Comparison of ENCODE assay signal across 8 cellular contexts in the genomic region with DNA sequence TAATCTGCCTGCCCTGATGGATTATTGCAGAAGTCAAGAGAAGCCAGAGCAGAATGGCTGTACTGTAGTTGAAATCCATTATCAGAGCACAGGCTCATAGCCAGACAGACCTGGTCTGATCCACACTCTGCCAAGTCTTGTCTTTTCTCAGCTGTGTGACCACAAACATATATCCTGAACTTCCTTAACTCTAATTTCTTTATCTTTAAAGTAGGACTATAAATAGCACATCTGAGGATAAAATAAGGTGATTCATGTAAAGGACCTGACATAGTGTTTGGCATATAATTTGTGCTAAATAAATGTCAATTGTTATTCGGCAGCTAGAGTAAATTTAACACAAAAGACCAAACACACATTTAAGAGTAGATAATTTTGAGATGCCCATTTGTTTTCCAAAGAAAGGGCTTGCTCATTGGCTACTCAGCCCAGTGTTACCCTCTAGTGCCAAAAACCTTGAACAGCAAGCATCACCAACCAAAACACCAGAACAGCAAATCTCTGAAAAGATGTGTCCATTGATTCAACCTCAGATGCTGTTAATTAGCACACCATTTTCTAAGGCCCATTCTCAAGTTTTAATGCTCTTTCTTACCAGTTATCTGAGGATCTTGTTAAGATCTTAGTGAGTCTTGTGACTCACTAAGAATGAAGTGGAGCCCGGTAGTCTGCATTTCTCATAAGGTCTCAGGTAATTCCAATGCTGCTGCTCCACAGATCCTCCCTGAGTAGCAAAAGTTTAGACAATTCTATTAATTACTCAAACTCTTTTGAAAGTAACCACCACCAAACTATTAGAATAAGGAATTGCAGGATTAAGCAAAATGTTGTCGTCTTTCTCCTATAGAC.
DNase-seq lines count a peak whose midpoint lies in the region; TF ChIP-seq lines count a peak whose summit lies in the region.

No MANE protein-coding gene starts in this region.

- no peaks in the 10 kb centered on the region for H3K36me3 ChIP-seq in WERI-Rb-1

- H3K27ac ChIP-seq in WERI-Rb-1 = no peak overlapping the region

- H3K9me3 ChIP-seq in WERI-Rb-1 (ENCODE audit: severe bottlenecking) = no peaks in the 10 kb centered on the region

- H3K4me3 ChIP-seq in AG09309 (ENCODE audit: control insufficient read depth, low read depth, low read length) = no peak overlapping the region
- H3K4me3 ChIP-seq in WERI-Rb-1 (ENCODE audit: low read depth, low read length) = no peak overlapping the region

- no peaks in the 10 kb centered on the region for H3K27me3 ChIP-seq in WERI-Rb-1 (ENCODE audit: insufficient read depth, low read depth, severe bottlenecking)

- DNase-seq in AG09309 (ENCODE audit: low read depth) (peak; percentile 14), H4 (ENCODE audit: low spot score) (peak; percentile 25), WERI-Rb-1 (peak; percentile 29), hippocampal formation (lab: John Stamatoyannopoulos, UW) (peak; percentile 20 to 22), NCI-H1105 (lab: John Stamatoyannopoulos, UW) (no peak), HK-2 (ENCODE audit: unreplicated experiment) (no peak)
- DNase-seq in stimulated activated CD4-positive, alpha-beta T cell treated with anti-CD3 and anti-CD28 coated beads, Interleukin-12 subunit alpha, Interleukin-12 subunit beta, amount 100 ng/mL, for 4 hours = no peak
- DNase-seq in activated T-cell treated with anti-CD3 and anti-CD28 coated beads, Interleukin-2, amount 50 U/mL, for 48 hours = no peak

- TF ChIP-seq CTCF in AG09309 (IDR thresholded peaks at IDR 0.05; ENCODE audit: control insufficient read depth, insufficient read depth, low read depth, low read length, missing control alignments) = peak; percentile 69
- peak; percentile 80 for TF ChIP-seq CTCF in WERI-Rb-1 (IDR thresholded peaks at IDR 0.05; ENCODE audit: low read depth, low read length)

Comparison
In these comparisons a context has a peak if more than half of its experiments do, and no peak if none do; other contexts are left out.
1. DNase-seq: peak in AG09309 (single experiment), H4 (single experiment), WERI-Rb-1 (single experiment) and hippocampal formation (2 of 2); none in NCI-H1105 (single experiment), HK-2 (single experiment), stimulated activated CD4-positive, alpha-beta T cell treated with anti-CD3 and anti-CD28 coated beads, Interleukin-12 subunit alpha, Interleukin-12 subunit beta, amount 100 ng/mL, for 4 hours (single experiment) and activated T-cell treated with anti-CD3 and anti-CD28 coated beads, Interleukin-2, amount 50 U/mL, for 48 hours (0 of 2).